Comparison of ENCODE assay signal across 1 cellular context in the genomic region with DNA sequence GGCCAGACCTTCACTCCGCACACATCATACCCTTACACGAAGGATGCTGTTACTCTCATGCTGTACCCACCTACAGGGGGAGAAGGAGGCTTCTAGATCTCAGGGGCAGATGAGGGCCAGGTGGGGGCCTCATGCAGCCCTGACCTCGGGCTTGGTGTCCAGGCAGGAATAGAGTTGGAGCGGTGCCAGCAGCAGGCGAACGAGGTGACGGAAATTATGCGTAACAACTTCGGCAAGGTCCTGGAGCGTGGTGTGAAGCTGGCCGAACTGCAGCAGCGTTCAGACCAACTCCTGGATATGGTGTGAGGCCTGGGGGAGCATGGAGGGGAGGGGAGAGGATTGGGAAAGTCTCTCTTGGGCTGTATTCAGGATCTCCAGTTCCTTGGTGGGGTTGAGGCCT.
TF ChIP-seq lines count a peak whose summit lies in the region.

No MANE protein-coding gene starts in this region.

TF ChIP-seq in K562, 482 proteins besides CTCF, POLR2A, EP300 and RAD21:
- 0 out of 2 replicates have a peak, but pooled peaks have one; percentile 26 for TF ChIP-seq POLR2G (IDR thresholded peaks at IDR 0.05; ENCODE audit: low read depth, low read length)
- no peak for TF ChIP-seq PURB (CRISPR knock-in tag; IDR thresholded peaks at IDR 0.05; ENCODE audit: low read depth)
- TF ChIP-seq CREBBP (IDR thresholded peaks at IDR 0.05; ENCODE audit: low read depth, low read length), result no peak
- peak; percentile 30 for TF ChIP-seq KDM5B (IDR thresholded peaks at IDR 0.05; ENCODE audit: insufficient replicate concordance, low read depth, low read length)
- TF ChIP-seq TARDBP (IDR thresholded peaks at IDR 0.05), result no peak
- TF ChIP-seq, protein P1, sequence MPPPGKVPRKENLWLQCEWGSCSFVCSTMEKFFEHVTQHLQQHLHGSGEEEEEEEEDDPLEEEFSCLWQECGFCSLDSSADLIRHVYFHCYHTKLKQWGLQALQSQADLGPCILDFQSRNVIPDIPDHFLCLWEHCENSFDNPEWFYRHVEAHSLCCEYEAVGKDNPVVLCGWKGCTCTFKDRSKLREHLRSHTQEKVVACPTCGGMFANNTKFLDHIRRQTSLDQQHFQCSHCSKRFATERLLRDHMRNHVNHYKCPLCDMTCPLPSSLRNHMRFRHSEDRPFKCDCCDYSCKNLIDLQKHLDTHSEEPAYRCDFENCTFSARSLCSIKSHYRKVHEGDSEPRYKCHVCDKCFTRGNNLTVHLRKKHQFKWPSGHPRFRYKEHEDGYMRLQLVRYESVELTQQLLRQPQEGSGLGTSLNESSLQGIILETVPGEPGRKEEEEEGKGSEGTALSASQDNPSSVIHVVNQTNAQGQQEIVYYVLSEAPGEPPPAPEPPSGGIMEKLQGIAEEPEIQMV (tag; conservative IDR thresholded peaks at IDR 0.05; ENCODE audit: low read depth), result no peak
- no peak for TF ChIP-seq MTA1 (IDR thresholded peaks at IDR 0.05; ENCODE audit: borderline replicate concordance)
- TF ChIP-seq, protein P2, sequence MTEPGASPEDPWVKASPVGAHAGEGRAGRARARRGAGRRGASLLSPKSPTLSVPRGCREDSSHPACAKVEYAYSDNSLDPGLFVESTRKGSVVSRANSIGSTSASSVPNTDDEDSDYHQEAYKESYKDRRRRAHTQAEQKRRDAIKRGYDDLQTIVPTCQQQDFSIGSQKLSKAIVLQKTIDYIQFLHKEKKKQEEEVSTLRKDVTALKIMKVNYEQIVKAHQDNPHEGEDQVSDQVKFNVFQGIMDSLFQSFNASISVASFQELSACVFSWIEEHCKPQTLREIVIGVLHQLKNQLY (CRISPR knock-in tag; conservative IDR thresholded peaks at IDR 0.05), result no peak
- TF ChIP-seq ZNF121 (CRISPR knock-in tag; conservative IDR thresholded peaks at IDR 0.05), result no peak
- TF ChIP-seq, protein P3, sequence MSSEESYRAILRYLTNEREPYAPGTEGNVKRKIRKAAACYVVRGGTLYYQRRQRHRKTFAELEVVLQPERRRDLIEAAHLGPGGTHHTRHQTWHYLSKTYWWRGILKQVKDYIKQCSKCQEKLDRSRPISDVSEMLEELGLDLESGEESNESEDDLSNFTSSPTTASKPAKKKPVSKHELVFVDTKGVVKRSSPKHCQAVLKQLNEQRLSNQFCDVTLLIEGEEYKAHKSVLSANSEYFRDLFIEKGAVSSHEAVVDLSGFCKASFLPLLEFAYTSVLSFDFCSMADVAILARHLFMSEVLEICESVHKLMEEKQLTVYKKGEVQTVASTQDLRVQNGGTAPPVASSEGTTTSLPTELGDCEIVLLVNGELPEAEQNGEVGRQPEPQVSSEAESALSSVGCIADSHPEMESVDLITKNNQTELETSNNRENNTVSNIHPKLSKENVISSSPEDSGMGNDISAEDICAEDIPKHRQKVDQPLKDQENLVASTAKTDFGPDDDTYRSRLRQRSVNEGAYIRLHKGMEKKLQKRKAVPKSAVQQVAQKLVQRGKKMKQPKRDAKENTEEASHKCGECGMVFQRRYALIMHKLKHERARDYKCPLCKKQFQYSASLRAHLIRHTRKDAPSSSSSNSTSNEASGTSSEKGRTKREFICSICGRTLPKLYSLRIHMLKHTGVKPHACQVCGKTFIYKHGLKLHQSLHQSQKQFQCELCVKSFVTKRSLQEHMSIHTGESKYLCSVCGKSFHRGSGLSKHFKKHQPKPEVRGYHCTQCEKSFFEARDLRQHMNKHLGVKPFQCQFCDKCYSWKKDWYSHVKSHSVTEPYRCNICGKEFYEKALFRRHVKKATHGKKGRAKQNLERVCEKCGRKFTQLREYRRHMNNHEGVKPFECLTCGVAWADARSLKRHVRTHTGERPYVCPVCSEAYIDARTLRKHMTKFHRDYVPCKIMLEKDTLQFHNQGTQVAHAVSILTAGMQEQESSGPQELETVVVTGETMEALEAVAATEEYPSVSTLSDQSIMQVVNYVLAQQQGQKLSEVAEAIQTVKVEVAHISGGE (CRISPR knock-in tag; IDR thresholded peaks at IDR 0.05), result no peak
- no peak for TF ChIP-seq ZNF23 (CRISPR knock-in tag; IDR thresholded peaks at IDR 0.05)
- no peak for TF ChIP-seq CREM (IDR thresholded peaks at IDR 0.05; ENCODE audit: low read depth)
- no peak for TF ChIP-seq RBM14 (IDR thresholded peaks at IDR 0.05; ENCODE audit: borderline replicate concordance, insufficient read depth, low read depth, low read length)
- peak; percentile 89 for TF ChIP-seq NFIC (IDR thresholded peaks at IDR 0.05)
